In genomic region chr17:6239237-6239798, GRCh38 we compare ENCODE assay signal across 1 cellular context.
TF ChIP-seq lines count a peak whose summit lies in the region.

No MANE protein-coding gene starts in this region.

TF ChIP-seq in WTC11, 78 proteins besides CTCF, POLR2A, EP300 and RAD21 (continued from another document):
- no peak for TF ChIP-seq KAT7 (CRISPR knock-in tag; IDR thresholded peaks at IDR 0.05; ENCODE audit: borderline replicate concordance)
- no peak for TF ChIP-seq ZNF317 (CRISPR knock-in tag; IDR thresholded peaks at IDR 0.05; ENCODE audit: borderline replicate concordance, low read depth)
- TF ChIP-seq ZNF416 (CRISPR knock-in tag; IDR thresholded peaks at IDR 0.05) = no peak
- TF ChIP-seq TEAD1 (CRISPR knock-in tag; IDR thresholded peaks at IDR 0.05) = no peak
- TF ChIP-seq, protein P1, sequence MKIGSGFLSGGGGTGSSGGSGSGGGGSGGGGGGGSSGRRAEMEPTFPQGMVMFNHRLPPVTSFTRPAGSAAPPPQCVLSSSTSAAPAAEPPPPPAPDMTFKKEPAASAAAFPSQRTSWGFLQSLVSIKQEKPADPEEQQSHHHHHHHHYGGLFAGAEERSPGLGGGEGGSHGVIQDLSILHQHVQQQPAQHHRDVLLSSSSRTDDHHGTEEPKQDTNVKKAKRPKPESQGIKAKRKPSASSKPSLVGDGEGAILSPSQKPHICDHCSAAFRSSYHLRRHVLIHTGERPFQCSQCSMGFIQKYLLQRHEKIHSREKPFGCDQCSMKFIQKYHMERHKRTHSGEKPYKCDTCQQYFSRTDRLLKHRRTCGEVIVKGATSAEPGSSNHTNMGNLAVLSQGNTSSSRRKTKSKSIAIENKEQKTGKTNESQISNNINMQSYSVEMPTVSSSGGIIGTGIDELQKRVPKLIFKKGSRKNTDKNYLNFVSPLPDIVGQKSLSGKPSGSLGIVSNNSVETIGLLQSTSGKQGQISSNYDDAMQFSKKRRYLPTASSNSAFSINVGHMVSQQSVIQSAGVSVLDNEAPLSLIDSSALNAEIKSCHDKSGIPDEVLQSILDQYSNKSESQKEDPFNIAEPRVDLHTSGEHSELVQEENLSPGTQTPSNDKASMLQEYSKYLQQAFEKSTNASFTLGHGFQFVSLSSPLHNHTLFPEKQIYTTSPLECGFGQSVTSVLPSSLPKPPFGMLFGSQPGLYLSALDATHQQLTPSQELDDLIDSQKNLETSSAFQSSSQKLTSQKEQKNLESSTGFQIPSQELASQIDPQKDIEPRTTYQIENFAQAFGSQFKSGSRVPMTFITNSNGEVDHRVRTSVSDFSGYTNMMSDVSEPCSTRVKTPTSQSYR (CRISPR knock-in tag; IDR thresholded peaks at IDR 0.05) = no peak
